Comparison of ENCODE assay signal across 8 cellular contexts in genomic region chr2:154697422-154698237, GRCh38. TPM values are rescaled to one million over a fixed set of nuclear protein-coding genes. Genes with fewer than 3 reads are reported as not detected.
DNase-seq lines count a peak whose midpoint lies in the region; ATAC-seq and TF ChIP-seq lines count a peak whose summit lies in the region.
"Had no signal": no experiment of that assay in that cellular context is flagged by ENCODE, and none has a peak within 500 bp of the region (broad histone marks: within the 10 kb centered on the region; RNA-seq: fewer than 3 reads in every experiment).

No MANE protein-coding gene starts in this region.

- in situ Hi-C loops in GM23248 (cut with MboI), result no loop called here

- DNase-seq in MM.1S (no peak), body of pancreas (peak; percentile 23 to 56 (median 32)), left lung (peak in 1 of 2 donors; percentile 65), thoracic aorta (ENCODE audit: low spot score) (no peak), GM23248 (no peak), EL (no peak)

- H2AFZ ChIP-seq in MM.1S (ENCODE audit: low read length) (no peak overlapping the region), GM23248 (no peak overlapping the region)

- H3K4me2 ChIP-seq in MM.1S (ENCODE audit: low read depth, low read length), result peak overlapping the region; percentile 8; the same call in 1 of the 2 replicates
- no peak overlapping the region for H3K4me2 ChIP-seq in GM23248 (ENCODE audit: unreplicated experiment)

- WGBS in body of pancreas, 2 donors, result 1 to 2% methylated on average over 33 to 67 of the region's 67 CpGs
- 5% methylated on average over 54 to 65 of the region's 67 CpGs for WGBS in GM23248 (ENCODE audit: low coverage in 1 of 2, low lambda C conversion rate in 2 of 2, missing lambda C conversion rate in 2 of 2), 2 experiments

- H3K4me3 ChIP-seq in MM.1S (ENCODE audit: low read length) (no peak overlapping the region), body of pancreas (peak overlapping the region; percentile 32 to 39), left lung (peak overlapping the region; percentile 10 to 24), thoracic aorta (peak overlapping the region; percentile 72), GM23248 (no peak overlapping the region)

- no peaks in the 10 kb centered on the region for H3K36me3 ChIP-seq in MM.1S (replicated peaks; ENCODE audit: insufficient read depth, low read length)
- no peaks in the 10 kb centered on the region for H3K36me3 ChIP-seq in body of pancreas (replicated peaks in 1 of 2; ENCODE audit: insufficient read depth in 1 of 2, low read depth in 2 of 2)
- H3K36me3 ChIP-seq in left lung, result no peaks in the 10 kb centered on the region
- no peaks in the 10 kb centered on the region for H3K36me3 ChIP-seq in thoracic aorta
- H3K36me3 ChIP-seq in GM23248 (ENCODE audit: low read depth), result no peaks in the 10 kb centered on the region

- H3K27ac ChIP-seq in MM.1S (ENCODE audit: low read length) (no peak overlapping the region), body of pancreas (no peak overlapping the region), left lung (no peak overlapping the region), thoracic aorta (peak overlapping the region; percentile 12 to 44), GM23248 (no peak overlapping the region)

- intact Hi-C loops in body of pancreas (cut with DNase I), result no loop called here
- intact Hi-C loops in left lung (cut with DNase I), result no loop called here

- H3F3A ChIP-seq in MM.1S (ENCODE audit: insufficient read depth, low read length), result no peaks in the 10 kb centered on the region
- H3F3A ChIP-seq in GM23248 (ENCODE audit: insufficient read depth), result no peaks in the 10 kb centered on the region

- H3K9me2 ChIP-seq in MM.1S (replicated peaks; ENCODE audit: insufficient read depth, low read length) (no peaks in the 10 kb centered on the region), GM23248 (ENCODE audit: insufficient read depth) (no peaks in the 10 kb centered on the region)

- ATAC-seq in body of pancreas (peak; percentile 69), left lung (peak; percentile 78), thoracic aorta (ENCODE audit: insufficient number of reproducible peaks, low FRiP score, low read depth) (no peak), HG03469 (IDR thresholded peaks at IDR 0.05; ENCODE audit: unreplicated experiment) (no peak)

- no peaks in the 10 kb centered on the region for H3K9me3 ChIP-seq in MM.1S (replicated peaks; ENCODE audit: insufficient read depth, low read length)
- H3K9me3 ChIP-seq in body of pancreas, result no peaks in the 10 kb centered on the region
- no peaks in the 10 kb centered on the region for H3K9me3 ChIP-seq in left lung
- no peaks in the 10 kb centered on the region for H3K9me3 ChIP-seq in thoracic aorta
- no peaks in the 10 kb centered on the region for H3K9me3 ChIP-seq in GM23248 (ENCODE audit: low read depth)

- H4K20me1 ChIP-seq in MM.1S (ENCODE audit: insufficient read depth, low read length), result no peaks in the 10 kb centered on the region
- no peaks in the 10 kb centered on the region for H4K20me1 ChIP-seq in GM23248 (ENCODE audit: insufficient read depth)

- TF ChIP-seq CTCF in MM.1S (IDR thresholded peaks at IDR 0.05; ENCODE audit: low read length), result no peak
- TF ChIP-seq CTCF in body of pancreas (IDR thresholded peaks at IDR 0.05), result no peak
- TF ChIP-seq CTCF in left lung (IDR thresholded peaks at IDR 0.05), result no peak
- TF ChIP-seq CTCF in thoracic aorta (IDR thresholded peaks at IDR 0.05), result no peak

- TF ChIP-seq POLR2A in body of pancreas (IDR thresholded peaks at IDR 0.05), result no peak

- H3K9ac ChIP-seq in MM.1S (ENCODE audit: low read length) (no peak overlapping the region), GM23248 (no peak overlapping the region)

- H3K4me1 ChIP-seq in MM.1S (ENCODE audit: low read length) (no peaks in the 10 kb centered on the region), body of pancreas (peaks cover 20% of the 10 kb centered on the region), left lung (peaks cover 0 to 13% of the 10 kb centered on the region in 2 donors), thoracic aorta (ENCODE audit: control insufficient read depth in 1 of 2, low read depth in 2 of 2) (peaks cover 2 to 45% of the 10 kb centered on the region in 2 donors), GM23248 (ENCODE audit: insufficient read depth) (no peaks in the 10 kb centered on the region)

- H3K79me2 ChIP-seq in MM.1S (ENCODE audit: low read length) (no peaks in the 10 kb centered on the region), GM23248 (ENCODE audit: insufficient read depth) (no peaks in the 10 kb centered on the region)

- H3K27me3 ChIP-seq in MM.1S (replicated peaks; ENCODE audit: insufficient read depth, low read length), result no peaks in the 10 kb centered on the region
- H3K27me3 ChIP-seq in body of pancreas, result no peaks in the 10 kb centered on the region
- peaks cover 38 to 41% of the 10 kb centered on the region in 2 donors for H3K27me3 ChIP-seq in left lung
- no peaks in the 10 kb centered on the region for H3K27me3 ChIP-seq in thoracic aorta (replicated peaks; ENCODE audit: insufficient read depth)
- H3K27me3 ChIP-seq in GM23248 (replicated peaks; ENCODE audit: insufficient read depth), result no peaks in the 10 kb centered on the region

RNA-seq across cellular contexts. Expression of gene KCNJ3, which starts 0.9 kb away (rescaled TPM):
- total RNA-seq in body of pancreas, result under 1 TPM; 0.33 to 0.78 TPM
- total RNA-seq in left lung, result under 1 TPM in 1 of 2 donors, not detected in 1; 0.10 TPM
- 1 to 10 TPM; 1.6 to 2.8 TPM for total RNA-seq in thoracic aorta
- total RNA-seq in GM23248 (2014; rRNA removed; shearing (Covaris generic)), result not detected in 2 replicates
- polyA plus RNA-seq in GM23248 (2016; fragmentation: Nextera tagmentation; extraction: Ambion mirVana), result not detected in 2 replicates
- total RNA-seq: HT1080 had no signal

Comparison
In these comparisons a context has a peak if more than half of its experiments do, and no peak if none do; other contexts are left out.
1. DNase-seq: peak in body of pancreas (4 of 4); none in MM.1S (single experiment), thoracic aorta (single experiment), GM23248 (single experiment) and EL (single experiment).
2. H3K27ac ChIP-seq: peak in thoracic aorta (2 of 2); none in MM.1S (single experiment), body of pancreas (0 of 4), left lung (0 of 2) and GM23248 (single experiment).
3. H3K4me3 ChIP-seq: peak in body of pancreas (2 of 2), left lung (2 of 2) and thoracic aorta (single experiment); none in MM.1S (single experiment) and GM23248 (single experiment).
4. ATAC-seq: peak in body of pancreas (single experiment) and left lung (single experiment); none in thoracic aorta (single experiment) and HG03469 (single experiment).